7 cellular contexts compared by ENCODE assay signal in the genomic region with DNA sequence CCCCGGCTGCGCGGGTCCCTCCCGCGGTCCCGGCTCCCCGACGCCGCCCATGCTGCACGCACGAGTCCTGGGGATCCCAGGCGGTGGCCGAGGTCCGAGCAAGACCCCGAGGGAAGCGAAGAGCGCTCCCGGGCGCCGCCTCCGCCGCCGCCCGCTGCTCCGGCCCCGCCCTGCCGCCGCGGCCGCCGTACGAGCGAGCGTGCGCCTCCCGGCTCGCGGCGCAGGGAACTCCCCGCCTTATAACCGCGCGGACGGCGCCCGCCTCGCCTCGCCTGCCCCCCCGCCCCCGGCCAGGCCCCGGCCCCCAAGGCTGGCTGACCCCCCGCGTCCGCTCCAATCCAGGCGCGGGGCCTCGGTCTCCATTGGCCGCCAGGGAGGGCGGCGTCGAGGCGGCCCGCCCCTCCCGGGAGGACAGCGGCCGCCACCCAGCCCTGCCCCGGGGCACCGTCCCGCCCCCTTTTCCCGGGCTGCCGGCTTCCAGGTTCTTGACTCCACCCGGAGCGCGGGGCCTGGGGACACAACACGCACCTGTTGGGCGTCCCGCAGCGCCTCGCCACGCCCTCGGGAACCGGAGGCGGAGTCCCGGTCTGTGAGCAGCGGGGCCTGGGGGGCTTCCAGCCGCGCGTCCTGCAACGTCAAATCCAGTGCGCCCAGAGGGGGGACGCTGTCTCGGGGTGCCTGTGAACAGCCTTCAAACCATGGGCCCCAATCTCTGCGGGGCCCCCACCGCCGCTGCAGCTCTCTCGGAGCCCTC. TPM values are rescaled to one million over a fixed set of nuclear protein-coding genes. Genes with fewer than 3 reads are reported as not detected.
DNase-seq lines count a peak whose midpoint lies in the region; ATAC-seq, FAIRE-seq and TF ChIP-seq lines count a peak whose summit lies in the region.

A gene with protein sequence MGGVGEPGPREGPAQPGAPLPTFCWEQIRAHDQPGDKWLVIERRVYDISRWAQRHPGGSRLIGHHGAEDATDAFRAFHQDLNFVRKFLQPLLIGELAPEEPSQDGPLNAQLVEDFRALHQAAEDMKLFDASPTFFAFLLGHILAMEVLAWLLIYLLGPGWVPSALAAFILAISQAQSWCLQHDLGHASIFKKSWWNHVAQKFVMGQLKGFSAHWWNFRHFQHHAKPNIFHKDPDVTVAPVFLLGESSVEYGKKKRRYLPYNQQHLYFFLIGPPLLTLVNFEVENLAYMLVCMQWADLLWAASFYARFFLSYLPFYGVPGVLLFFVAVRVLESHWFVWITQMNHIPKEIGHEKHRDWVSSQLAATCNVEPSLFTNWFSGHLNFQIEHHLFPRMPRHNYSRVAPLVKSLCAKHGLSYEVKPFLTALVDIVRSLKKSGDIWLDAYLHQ (minus strand): TSS at position 215 of the 754 bp plus-strand sequence. CDS start 164 bp downstream, at position 51.

- DNase-seq in GM12892 (ENCODE audit: insufficient read length) (peak; percentile 73), NCI-H2107 treated with DMSO at 0.1 percent for 48 hours (lab: John Stamatoyannopoulos, UW; ENCODE audit: unreplicated experiment) (peak; percentile 43), activated B cell treated with CpG ODN at 0.5 μM for 24 hours (peak; percentile 81), inferior parietal cortex (ENCODE audit: extremely low spot score) (peak; percentile 75)
- peak; percentile 23 to 48 for DNase-seq in central memory CD8-positive, alpha-beta T cell (ENCODE audit: low spot score in 2 of 2)

- H3K9me3 Mint-ChIP-seq in activated B cell treated with CpG ODN at 0.5 μM for 24 hours: no peaks in the 10 kb centered on the region
- no peaks in the 10 kb centered on the region for H3K9me3 Mint-ChIP-seq in central memory CD8-positive, alpha-beta T cell

- H3K27ac ChIP-seq in skin epidermis: peak within 1 kb of the TSS in 19 of 21 experiments; percentile 9 to 85 (median 74)

- peaks cover 41% of the 10 kb centered on the region for H3K4me1 Mint-ChIP-seq in activated B cell treated with CpG ODN at 0.5 μM for 24 hours
- peaks cover 11% of the 10 kb centered on the region for H3K4me1 Mint-ChIP-seq in central memory CD8-positive, alpha-beta T cell

- intact Hi-C loops in activated B cell treated with CpG ODN at 0.5 μM for 24 hours (cut with micrococcal nuclease): loop anchor here (1.0 to 5.0 kb wide), 7 partner anchors 8 to 231 kb away; a partner anchor contains a TSS

- H3K4me3 Mint-ChIP-seq in activated B cell treated with CpG ODN at 0.5 μM for 24 hours: peak within 1 kb of the TSS; percentile 88
- H3K4me3 Mint-ChIP-seq in central memory CD8-positive, alpha-beta T cell: peak within 1 kb of the TSS; percentile 85

- H3K27me3 Mint-ChIP-seq in activated B cell treated with CpG ODN at 0.5 μM for 24 hours: no peaks in the 10 kb centered on the region
- no peaks in the 10 kb centered on the region for H3K27me3 Mint-ChIP-seq in central memory CD8-positive, alpha-beta T cell

- peak within 1 kb of the TSS; percentile 87 for H3K27ac Mint-ChIP-seq in activated B cell treated with CpG ODN at 0.5 μM for 24 hours
- peak within 1 kb of the TSS; percentile 38 for H3K27ac Mint-ChIP-seq in central memory CD8-positive, alpha-beta T cell (ENCODE audit: low read depth)

- peak; percentile 42 for FAIRE-seq in GM12892 (lab: Jason Lieb, UNC)

- CTCF ChIA-PET in activated B cell treated with CpG ODN at 0.5 μM for 24 hours (lab: Charles Lee): interaction anchor here (1.0 to 16.5 kb wide), 6 partner anchors 12 to 189 kb away, joined by 3 to 298 read pairs (median 6); no protein-coding TSS in a partner anchor

- no peak for TF ChIP-seq POLR2A in GM12892 (IDR thresholded peaks at IDR 0.05; ENCODE audit: low read depth, low read length)

- TF ChIP-seq CTCF in activated B cell treated with CpG ODN at 0.5 μM for 24 hours (IDR thresholded peaks at IDR 0.05): no peak

- ATAC-seq in HG02840 (IDR thresholded peaks at IDR 0.05; ENCODE audit: low FRiP score, unreplicated experiment): peak; percentile 42
- peak; percentile 63 for ATAC-seq in activated B cell treated with CpG ODN at 0.5 μM for 24 hours (ENCODE audit: low read depth)
- ATAC-seq in central memory CD8-positive, alpha-beta T cell (replicated peaks; ENCODE audit: extremely low read depth, poor library complexity, severe bottlenecking): peak; percentile 62

- H3K4me3 ChIP-seq in skin epidermis: peak within 1 kb of the TSS; percentile 52 to 81 (median 73)

- POLR2A ChIA-PET in activated B cell treated with CpG ODN at 0.5 μM for 24 hours (lab: Charles Lee): interaction anchor here (0.7 to 3.9 kb wide), 12 partner anchors 11 to 190 kb away, joined by 3 to 63 read pairs (median 4); a partner anchor contains a TSS

- peaks cover 9% of the 10 kb centered on the region for H3K36me3 Mint-ChIP-seq in activated B cell treated with CpG ODN at 0.5 μM for 24 hours (ENCODE audit: low read depth)
- peaks cover 3% of the 10 kb centered on the region for H3K36me3 Mint-ChIP-seq in central memory CD8-positive, alpha-beta T cell (ENCODE audit: insufficient read depth)

RNA-seq across cellular contexts. Expression of the gene that starts here (rescaled TPM):
- 3.9 TPM for polyA plus RNA-seq in GM12892 (2012; ENCODE audit: missing spikeins)
- 121 and 135 TPM in 2 replicates for total RNA-seq in activated B cell treated with CpG ODN at 0.5 μM for 24 hours

Comparison
In these comparisons a context has a peak if more than half of its experiments do, and no peak if none do; other contexts are left out.
1. Peak in every context shown above with its lines: DNase-seq, ATAC-seq, H3K4me3 ChIP-seq and H3K27ac ChIP-seq.